Comparison of ENCODE assay signal across 23 cellular contexts in genomic region chrX:12452268-12452667, GRCh38.
"Had no signal": no experiment of that assay in that cellular context is flagged by ENCODE, and none has a peak within 500 bp of the region (broad histone marks: within the 10 kb centered on the region; RNA-seq: fewer than 3 reads in every experiment).

No MANE protein-coding gene starts in this region.

- H3K27ac Mint-ChIP-seq: mesothelial cell of epicardium; naive thymus-derived CD8-positive, alpha-beta T cell had no signal

- DNase-seq: dermis blood vessel endothelial cell; dorsolateral prefrontal cortex; effector CD4-positive, alpha-beta T cell; effector memory CD4-positive, alpha-beta T cell; foreskin keratinocyte; heart left ventricle; hypothalamus; left cardiac atrium; left lung; left ventricle myocardium superior; lower lobe of right lung; mesenchymal stem cell; mucosa of descending colon; naive B cell; naive thymus-derived CD8-positive, alpha-beta T cell had no signal

- FAIRE-seq: endothelial cell of umbilical vein, frontal cortex, keratinocyte had no signal

- H3K4me3 ChIP-seq: coronary artery, dorsolateral prefrontal cortex, esophagus muscularis mucosa, gastroesophageal sphincter, heart left ventricle, hepatocyte, left lung, lower lobe of right lung, mucosa of descending colon had no signal

- H3K27ac ChIP-seq: coronary artery, esophagus muscularis mucosa, foreskin keratinocyte, gastroesophageal sphincter, heart left ventricle, hepatocyte, left lung, lower lobe of right lung had no signal

- H3K4me1 Mint-ChIP-seq: mesothelial cell of epicardium; naive B cell; naive thymus-derived CD8-positive, alpha-beta T cell had no signal

- H3K9me3 ChIP-seq: esophagus muscularis mucosa, gastroesophageal sphincter, heart left ventricle, left lung, lower lobe of right lung, mucosa of descending colon had no signal

- H3K4me2 ChIP-seq: hepatocyte had no signal

- H3K36me3 Mint-ChIP-seq: mesothelial cell of epicardium; naive B cell; naive thymus-derived CD8-positive, alpha-beta T cell had no signal

- ATAC-seq: foreskin keratinocyte; gastroesophageal sphincter; heart left ventricle; left cardiac atrium; left lung; left ventricle myocardium superior; lower lobe of right lung; mucosa of descending colon; naive thymus-derived CD8-positive, alpha-beta T cell had no signal

- H3K4me3 Mint-ChIP-seq: mesothelial cell of epicardium; naive B cell; naive thymus-derived CD8-positive, alpha-beta T cell had no signal

- H3K4me1 ChIP-seq: esophagus muscularis mucosa, gastroesophageal sphincter, heart left ventricle, left lung, lower lobe of right lung had no signal
